Comparison of ENCODE assay signal across 31 cellular contexts in genomic region chr5:87776785-87777184, GRCh38.
"Had no signal": no experiment of that assay in that cellular context is flagged by ENCODE, and none has a peak within 500 bp of the region (broad histone marks: within the 10 kb centered on the region; RNA-seq: fewer than 3 reads in every experiment).

No MANE protein-coding gene starts in this region.

- H3K9me3 ChIP-seq: adrenal gland, body of pancreas, esophagus squamous epithelium, heart left ventricle had no signal

- H3K27me3 ChIP-seq: body of pancreas, cardiac muscle cell had no signal

- H3K4me3 ChIP-seq: adrenal gland, body of pancreas, cardiac muscle cell, esophagus squamous epithelium, heart left ventricle had no signal

- H3K27ac ChIP-seq: adrenal gland, body of pancreas, cardiac muscle cell, epithelial cell of prostate, esophagus squamous epithelium, heart left ventricle, WERI-Rb-1 had no signal

- ATAC-seq: activated CD4-positive, CD25-positive, alpha-beta regulatory T cell treated with anti-CD3 and anti-CD28 coated beads, Interleukin-2, amount 50 U/mL, for 24 hours; activated CD8-positive, alpha-beta T cell treated with anti-CD3 and anti-CD28 coated beads for 36 hours; activated naive CD8-positive, alpha-beta T cell treated with anti-CD3 and anti-CD28 coated beads, Interleukin-2, amount 50 U/mL, for 24 hours; activated T-cell treated with anti-CD3 and anti-CD28 coated beads, Interleukin-2, amount 50 U/mL, for 4 hours; activated T-helper 17 cell treated with anti-CD3 and anti-CD28 coated beads, Interleukin-2, amount 50 U/mL, for 72 hours; body of pancreas; effector memory CD8-positive, alpha-beta T cell; heart left ventricle; T-helper 17 cell had no signal

- DNase-seq: activated B cell treated with CpG ODN at 0.5 μM for 24 hours; activated CD4-positive, alpha-beta T cell treated with anti-CD3 and anti-CD28 coated beads for 48 hours; activated CD4-positive, alpha-beta T cell treated with anti-CD3 and anti-CD28 coated beads, Interleukin-2, amount 50 U/mL, for 1 hour; activated CD4-positive, alpha-beta T cell treated with anti-CD3 and anti-CD28 coated beads, Interleukin-2, amount 50 U/mL, for 48 hours; activated CD8-positive, alpha-beta memory T cell treated with anti-CD3 and anti-CD28 coated beads for 24 hours; activated CD8-positive, alpha-beta T cell treated with anti-CD3 and anti-CD28 coated beads for 36 hours; activated effector memory CD4-positive, alpha-beta T cell treated with Interleukin-2 at 50 U/mL for 16 hours; activated gamma-delta T cell treated with Interleukin-2 at 50 U/mL for 16 hours; activated naive CD4-positive, alpha-beta T cell treated with Interleukin-2 at 50 U/mL for 16 hours; activated naive CD8-positive, alpha-beta T cell treated with anti-CD3 and anti-CD28 coated beads for 36 hours; activated naive CD8-positive, alpha-beta T cell treated with anti-CD3 and anti-CD28 coated beads, Interleukin-2, amount 50 U/mL, for 24 hours; activated T-cell treated with anti-CD3 and anti-CD28 coated beads, Interleukin-2, amount 50 U/mL, for 4 hours; adrenal gland; amygdala; aorta; body of pancreas; cortex of kidney; dermis blood vessel endothelial cell; effector CD4-positive, alpha-beta T cell; effector memory CD8-positive, alpha-beta T cell; esophagus squamous epithelium; glutamatergic neuron; heart left ventricle; T-helper 1 cell; T-helper 17 cell; T1000; WERI-Rb-1 had no signal

- H3K36me3 ChIP-seq: adrenal gland, cardiac muscle cell, esophagus squamous epithelium, heart left ventricle, WERI-Rb-1 had no signal

- H3K4me1 ChIP-seq: adrenal gland, body of pancreas, heart left ventricle had no signal
